Comparison of ENCODE assay signal across 1 cellular context in the genomic region with DNA sequence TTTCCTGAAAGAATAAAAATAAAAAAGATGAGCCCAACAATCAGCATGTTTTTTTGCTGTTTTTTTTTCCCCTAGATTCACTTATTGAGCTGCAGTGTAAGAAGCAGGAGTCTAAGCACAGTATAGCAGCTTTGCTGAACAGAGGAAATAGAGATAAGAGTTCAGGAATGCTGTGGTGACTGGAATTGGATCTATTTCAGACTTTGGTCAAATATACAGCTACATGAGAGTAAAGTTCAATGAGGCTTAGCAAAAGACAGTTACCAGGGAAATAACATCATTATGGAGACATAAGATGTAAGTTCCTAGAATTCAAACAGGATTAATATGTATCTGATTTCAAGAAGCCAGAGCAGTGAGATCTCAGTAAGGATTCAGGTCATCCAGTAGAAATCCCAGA.
TF ChIP-seq lines count a peak whose summit lies in the region.

No MANE protein-coding gene starts in this region.

TF ChIP-seq in H1, 55 proteins besides CTCF, POLR2A, EP300 and RAD21:
- TF ChIP-seq, protein P1, sequence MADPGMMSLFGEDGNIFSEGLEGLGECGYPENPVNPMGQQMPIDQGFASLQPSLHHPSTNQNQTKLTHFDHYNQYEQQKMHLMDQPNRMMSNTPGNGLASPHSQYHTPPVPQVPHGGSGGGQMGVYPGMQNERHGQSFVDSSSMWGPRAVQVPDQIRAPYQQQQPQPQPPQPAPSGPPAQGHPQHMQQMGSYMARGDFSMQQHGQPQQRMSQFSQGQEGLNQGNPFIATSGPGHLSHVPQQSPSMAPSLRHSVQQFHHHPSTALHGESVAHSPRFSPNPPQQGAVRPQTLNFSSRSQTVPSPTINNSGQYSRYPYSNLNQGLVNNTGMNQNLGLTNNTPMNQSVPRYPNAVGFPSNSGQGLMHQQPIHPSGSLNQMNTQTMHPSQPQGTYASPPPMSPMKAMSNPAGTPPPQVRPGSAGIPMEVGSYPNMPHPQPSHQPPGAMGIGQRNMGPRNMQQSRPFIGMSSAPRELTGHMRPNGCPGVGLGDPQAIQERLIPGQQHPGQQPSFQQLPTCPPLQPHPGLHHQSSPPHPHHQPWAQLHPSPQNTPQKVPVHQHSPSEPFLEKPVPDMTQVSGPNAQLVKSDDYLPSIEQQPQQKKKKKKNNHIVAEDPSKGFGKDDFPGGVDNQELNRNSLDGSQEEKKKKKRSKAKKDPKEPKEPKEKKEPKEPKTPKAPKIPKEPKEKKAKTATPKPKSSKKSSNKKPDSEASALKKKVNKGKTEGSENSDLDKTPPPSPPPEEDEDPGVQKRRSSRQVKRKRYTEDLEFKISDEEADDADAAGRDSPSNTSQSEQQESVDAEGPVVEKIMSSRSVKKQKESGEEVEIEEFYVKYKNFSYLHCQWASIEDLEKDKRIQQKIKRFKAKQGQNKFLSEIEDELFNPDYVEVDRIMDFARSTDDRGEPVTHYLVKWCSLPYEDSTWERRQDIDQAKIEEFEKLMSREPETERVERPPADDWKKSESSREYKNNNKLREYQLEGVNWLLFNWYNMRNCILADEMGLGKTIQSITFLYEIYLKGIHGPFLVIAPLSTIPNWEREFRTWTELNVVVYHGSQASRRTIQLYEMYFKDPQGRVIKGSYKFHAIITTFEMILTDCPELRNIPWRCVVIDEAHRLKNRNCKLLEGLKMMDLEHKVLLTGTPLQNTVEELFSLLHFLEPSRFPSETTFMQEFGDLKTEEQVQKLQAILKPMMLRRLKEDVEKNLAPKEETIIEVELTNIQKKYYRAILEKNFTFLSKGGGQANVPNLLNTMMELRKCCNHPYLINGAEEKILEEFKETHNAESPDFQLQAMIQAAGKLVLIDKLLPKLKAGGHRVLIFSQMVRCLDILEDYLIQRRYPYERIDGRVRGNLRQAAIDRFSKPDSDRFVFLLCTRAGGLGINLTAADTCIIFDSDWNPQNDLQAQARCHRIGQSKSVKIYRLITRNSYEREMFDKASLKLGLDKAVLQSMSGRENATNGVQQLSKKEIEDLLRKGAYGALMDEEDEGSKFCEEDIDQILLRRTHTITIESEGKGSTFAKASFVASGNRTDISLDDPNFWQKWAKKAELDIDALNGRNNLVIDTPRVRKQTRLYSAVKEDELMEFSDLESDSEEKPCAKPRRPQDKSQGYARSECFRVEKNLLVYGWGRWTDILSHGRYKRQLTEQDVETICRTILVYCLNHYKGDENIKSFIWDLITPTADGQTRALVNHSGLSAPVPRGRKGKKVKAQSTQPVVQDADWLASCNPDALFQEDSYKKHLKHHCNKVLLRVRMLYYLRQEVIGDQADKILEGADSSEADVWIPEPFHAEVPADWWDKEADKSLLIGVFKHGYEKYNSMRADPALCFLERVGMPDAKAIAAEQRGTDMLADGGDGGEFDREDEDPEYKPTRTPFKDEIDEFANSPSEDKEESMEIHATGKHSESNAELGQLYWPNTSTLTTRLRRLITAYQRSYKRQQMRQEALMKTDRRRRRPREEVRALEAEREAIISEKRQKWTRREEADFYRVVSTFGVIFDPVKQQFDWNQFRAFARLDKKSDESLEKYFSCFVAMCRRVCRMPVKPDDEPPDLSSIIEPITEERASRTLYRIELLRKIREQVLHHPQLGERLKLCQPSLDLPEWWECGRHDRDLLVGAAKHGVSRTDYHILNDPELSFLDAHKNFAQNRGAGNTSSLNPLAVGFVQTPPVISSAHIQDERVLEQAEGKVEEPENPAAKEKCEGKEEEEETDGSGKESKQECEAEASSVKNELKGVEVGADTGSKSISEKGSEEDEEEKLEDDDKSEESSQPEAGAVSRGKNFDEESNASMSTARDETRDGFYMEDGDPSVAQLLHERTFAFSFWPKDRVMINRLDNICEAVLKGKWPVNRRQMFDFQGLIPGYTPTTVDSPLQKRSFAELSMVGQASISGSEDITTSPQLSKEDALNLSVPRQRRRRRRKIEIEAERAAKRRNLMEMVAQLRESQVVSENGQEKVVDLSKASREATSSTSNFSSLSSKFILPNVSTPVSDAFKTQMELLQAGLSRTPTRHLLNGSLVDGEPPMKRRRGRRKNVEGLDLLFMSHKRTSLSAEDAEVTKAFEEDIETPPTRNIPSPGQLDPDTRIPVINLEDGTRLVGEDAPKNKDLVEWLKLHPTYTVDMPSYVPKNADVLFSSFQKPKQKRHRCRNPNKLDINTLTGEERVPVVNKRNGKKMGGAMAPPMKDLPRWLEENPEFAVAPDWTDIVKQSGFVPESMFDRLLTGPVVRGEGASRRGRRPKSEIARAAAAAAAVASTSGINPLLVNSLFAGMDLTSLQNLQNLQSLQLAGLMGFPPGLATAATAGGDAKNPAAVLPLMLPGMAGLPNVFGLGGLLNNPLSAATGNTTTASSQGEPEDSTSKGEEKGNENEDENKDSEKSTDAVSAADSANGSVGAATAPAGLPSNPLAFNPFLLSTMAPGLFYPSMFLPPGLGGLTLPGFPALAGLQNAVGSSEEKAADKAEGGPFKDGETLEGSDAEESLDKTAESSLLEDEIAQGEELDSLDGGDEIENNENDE (IDR thresholded peaks at IDR 0.05; ENCODE audit: insufficient replicate concordance, low read length) = no peak
- TF ChIP-seq POU5F1 (IDR thresholded peaks at IDR 0.05; ENCODE audit: low read depth, low read length) (no peak), TEAD4 (IDR thresholded peaks at IDR 0.05; ENCODE audit: low read depth, low read length) (no peak), ZNF274 (IDR thresholded peaks at IDR 0.05; ENCODE audit: borderline replicate concordance, extremely low read depth, low read length) (no peak), TAF1 (IDR thresholded peaks at IDR 0.05; ENCODE audit: low read depth, low read length) (no peak), KDM1A (IDR thresholded peaks at IDR 0.05; ENCODE audit: borderline replicate concordance, low read length) (no peak), TBP (IDR thresholded peaks at IDR 0.05; ENCODE audit: low read depth, low read length) (no peak), CREB1 (IDR thresholded peaks at IDR 0.05) (no peak), SUZ12 (IDR thresholded peaks at IDR 0.05; ENCODE audit: low read length) (no peak), KDM4A (IDR thresholded peaks at IDR 0.05; ENCODE audit: low read depth, low read length, severe bottlenecking) (no peak), CTBP2 (IDR thresholded peaks at IDR 0.05; ENCODE audit: borderline replicate concordance, insufficient read depth, insufficient read length, low read length) (no peak), CHD1 (IDR thresholded peaks at IDR 0.05; ENCODE audit: low read depth, low read length) (no peak), ASH2L (IDR thresholded peaks at IDR 0.05; ENCODE audit: low read length) (no peak), BCL11A (IDR thresholded peaks at IDR 0.05; ENCODE audit: low read depth in 2 of 2, low read length in 2 of 2) (no peak), EGR1 (IDR thresholded peaks at IDR 0.05; ENCODE audit: borderline replicate concordance, low read depth, low read length) (no peak), SIN3A (conservative IDR thresholded peaks at IDR 0.05 in 1 of 2, IDR thresholded peaks at IDR 0.05 in 1 of 2; ENCODE audit: low read depth in 1 of 2, low read length in 2 of 2) (no peak), SRF (IDR thresholded peaks at IDR 0.05; ENCODE audit: low read depth, low read length) (no peak)
- TF ChIP-seq, protein P2, sequence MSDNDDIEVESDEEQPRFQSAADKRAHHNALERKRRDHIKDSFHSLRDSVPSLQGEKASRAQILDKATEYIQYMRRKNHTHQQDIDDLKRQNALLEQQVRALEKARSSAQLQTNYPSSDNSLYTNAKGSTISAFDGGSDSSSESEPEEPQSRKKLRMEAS (IDR thresholded peaks at IDR 0.05) = no peak
TF ChIP-seq in H1: peak in this region for 0.
